25 cellular contexts compared by ENCODE assay signal in genomic region chr2:211835695-211836094, GRCh38.
"Had no signal": no experiment of that assay in that cellular context is flagged by ENCODE, and none has a peak within 500 bp of the region (broad histone marks: within the 10 kb centered on the region; RNA-seq: fewer than 3 reads in every experiment).

No MANE protein-coding gene starts in this region.

- DNase-seq: dorsolateral prefrontal cortex; effector CD4-positive, alpha-beta T cell; foreskin fibroblast; gastrocnemius medialis; head of caudate nucleus; naive thymus-derived CD4-positive, alpha-beta T cell; stimulated activated CD4-positive, alpha-beta T cell treated with anti-CD3 and anti-CD28 coated beads, Interleukin-12 subunit alpha, Interleukin-12 subunit beta, amount 100 ng/mL, for 4 hours; stimulated activated CD4-positive, alpha-beta T cell treated with anti-CD3 and anti-CD28 coated beads, Interleukin-1b, Interleukin-23, amount 100 ng/mL, for 48 hours; stimulated activated CD4-positive, alpha-beta T cell treated with anti-CD3 and anti-CD28 coated beads, Interleukin-4, amount 100 ng/mL, for 1 hour; stimulated activated CD8-positive, alpha-beta memory T cell treated with anti-CD3 and anti-CD28 coated beads, Interleukin-4, amount 100 ng/mL, for 48 hours; stimulated activated naive CD8-positive, alpha-beta T cell treated with anti-CD3 and anti-CD28 coated beads, Interleukin-15, Interleukin-2, amounts not matched to agents 100 U/mL and 50 U/mL, for 24 hours; substantia nigra; testis; upper lobe of left lung had no signal

- H3K27ac Mint-ChIP-seq: memory B cell; naive thymus-derived CD4-positive, alpha-beta T cell; nephron; neural progenitor cell had no signal

- H3K27me3 Mint-ChIP-seq: memory B cell; naive thymus-derived CD4-positive, alpha-beta T cell; progenitor cell of endocrine pancreas had no signal

- H3K4me3 ChIP-seq: dorsolateral prefrontal cortex, gastrocnemius medialis, lung, neural progenitor cell, smooth muscle cell, testis, tibial nerve, upper lobe of left lung had no signal

- ATAC-seq: esophagus mucosa; gastrocnemius medialis; naive thymus-derived CD4-positive, alpha-beta T cell; sciatic nerve; stimulated activated naive CD8-positive, alpha-beta T cell treated with anti-CD3 and anti-CD28 coated beads, Interleukin-15, Interleukin-2, amounts not matched to agents 100 U/mL and 50 U/mL, for 24 hours had no signal

- H3K9me3 Mint-ChIP-seq: nephron had no signal

- H3K27ac ChIP-seq: dorsolateral prefrontal cortex, epithelial cell of prostate, gastrocnemius medialis, neural progenitor cell, parathyroid adenoma, testis, tibial nerve, upper lobe of left lung had no signal

- H3K36me3 ChIP-seq: gastrocnemius medialis, neural progenitor cell, tibial nerve, upper lobe of left lung had no signal

- H3K36me3 Mint-ChIP-seq: memory B cell; naive thymus-derived CD4-positive, alpha-beta T cell had no signal

- H3K9me3 ChIP-seq: gastrocnemius medialis, testis, tibial nerve, upper lobe of left lung had no signal

- H3K9ac ChIP-seq: neural progenitor cell, parathyroid adenoma had no signal

- H3K4me1 ChIP-seq: gastrocnemius medialis, neural progenitor cell, parathyroid adenoma, testis, tibial nerve, upper lobe of left lung had no signal

- H2AFZ ChIP-seq: neural progenitor cell, parathyroid adenoma had no signal

- H3K4me1 Mint-ChIP-seq: memory B cell; naive thymus-derived CD4-positive, alpha-beta T cell; nephron had no signal

- H3K27me3 ChIP-seq: dorsolateral prefrontal cortex, gastrocnemius medialis, neural progenitor cell, testis, tibial nerve, upper lobe of left lung had no signal

- H3K4me3 Mint-ChIP-seq: memory B cell; naive thymus-derived CD4-positive, alpha-beta T cell; nephron; neural progenitor cell had no signal

- H3K4me2 ChIP-seq: neural progenitor cell, smooth muscle cell had no signal

- H3K79me2 ChIP-seq: parathyroid adenoma had no signal
